7 cellular contexts compared by ENCODE assay signal in genomic region chr3:13073042-13073906, GRCh38. TPM values are rescaled to one million over a fixed set of nuclear protein-coding genes. Genes with fewer than 3 reads are reported as not detected.
DNase-seq lines count a peak whose midpoint lies in the region; ATAC-seq and TF ChIP-seq lines count a peak whose summit lies in the region.

TSS of gene IQSEC1 (minus strand) at chr3:13073429. CDS start at chr3:13073014, 415 bp downstream.

- intact Hi-C loops in spleen (cut with DNase I; ENCODE audit: low total_unique reads) = no loop called here

- no peak within 1 kb of the TSS for H3K9ac ChIP-seq in iPS-20b (ENCODE audit: low read depth, low read length)

- peak; percentile 38 to 82 (median 68) for DNase-seq in T-helper 1 cell
- peak in 51 of 56 donors; percentile 24 to 89 (median 69) for DNase-seq in amygdala (lab: John Stamatoyannopoulos, UW)
- DNase-seq in spleen = peak; percentile 94

- TF ChIP-seq POLR2A in spleen (IDR thresholded peaks at IDR 0.05) = no peak

- ATAC-seq in GM18867 (IDR thresholded peaks at IDR 0.05; ENCODE audit: unreplicated experiment) (peak; percentile 53), HG03064 (IDR thresholded peaks at IDR 0.05; ENCODE audit: low read depth, unreplicated experiment) (peak; percentile 47), HG02840 (IDR thresholded peaks at IDR 0.05; ENCODE audit: low FRiP score, unreplicated experiment) (no peak)

- H3K4me1 ChIP-seq in iPS-20b (ENCODE audit: insufficient read depth, low read length) (no peaks in the 10 kb centered on the region; the same call in 1 of the 2 replicates), spleen (peaks cover 25 to 75% (median 54%) of the 10 kb centered on the region in 6 donors)

- H3K27me3 ChIP-seq in iPS-20b (ENCODE audit: insufficient read depth, low read length) = peaks cover 45% of the 10 kb centered on the region
- H3K27me3 ChIP-seq in spleen (replicated peaks in 1 of 7) = peaks cover 0 to 48% (median 21%) of the 10 kb centered on the region in 7 donors

- no peak for TF ChIP-seq CTCF in spleen (IDR thresholded peaks at IDR 0.05 in 8 of 11, conservative IDR thresholded peaks at IDR 0.05 in 3 of 11)

- 6 to 17% (median 7%) methylated on average over 21 to 86 of the region's 86 CpGs for WGBS in spleen, 5 donors

- H3K9me3 ChIP-seq in iPS-20b (ENCODE audit: insufficient read depth, low read depth, low read length) (no peaks in the 10 kb centered on the region), spleen (no peaks in the 10 kb centered on the region)

- H3K4me3 ChIP-seq in iPS-20b (ENCODE audit: low read length) (peak within 1 kb of the TSS; percentile 58; the same call in 1 of the 2 replicates), spleen (peak within 1 kb of the TSS; percentile 2 to 74 (median 42))

- no peaks in the 10 kb centered on the region for H3K36me3 ChIP-seq in iPS-20b (ENCODE audit: insufficient read depth, low read depth, low read length)
- H3K36me3 ChIP-seq in spleen = no peaks in the 10 kb centered on the region

- H3K27ac ChIP-seq in iPS-20b (ENCODE audit: low read length) (no peak within 1 kb of the TSS), spleen (peak within 1 kb of the TSS; percentile 38 to 87 (median 66))

RNA-seq across cellular contexts. Expression of gene IQSEC1, which starts in this region (rescaled TPM):
- total RNA-seq in spleen = 100 to 1,000 TPM; 107 to 170 (median 123) TPM
- 10 to 100 TPM; 23.0 to 39.1 (median 38.7) TPM for polyA plus RNA-seq in spleen
